35 cellular contexts compared by ENCODE assay signal in genomic region chr6:40753048-40753447, GRCh38.
DNase-seq lines count a peak whose midpoint lies in the region; ATAC-seq, FAIRE-seq and TF ChIP-seq lines count a peak whose summit lies in the region.
"Had no signal": no experiment of that assay in that cellular context is flagged by ENCODE, and none has a peak within 500 bp of the region (broad histone marks: within the 10 kb centered on the region; RNA-seq: fewer than 3 reads in every experiment).

No MANE protein-coding gene starts in this region.

- no peak overlapping the region for H3K18ac ChIP-seq in H1 (ENCODE audit: extremely low read depth, low read length)

- H3K4me2 ChIP-seq in HepG2 (ENCODE audit: low read depth, low read length) (no peak overlapping the region), K562 (ENCODE audit: insufficient read depth, low read length) (no peak overlapping the region), H1 (ENCODE audit: insufficient read depth in 1 of 2, low read depth in 2 of 2, low read length in 2 of 2) (no peak overlapping the region)
- H3K4me2 ChIP-seq: A549 had no signal

- H3K4me3 ChIP-seq in HepG2 (replicated peaks in 1 of 3; ENCODE audit: insufficient read depth in 1 of 3, low read depth in 2 of 3, low read length in 3 of 3), result no peak overlapping the region
- H3K4me3 ChIP-seq in right lobe of liver, result no peak overlapping the region
- no peak overlapping the region for H3K4me3 ChIP-seq in HEK293 (ENCODE audit: low read depth, low read length)
- no peak overlapping the region for H3K4me3 ChIP-seq in K562
- H3K4me3 ChIP-seq in H1 (ENCODE audit: extremely low read depth in 1 of 4, insufficient read depth in 2 of 4, low read depth in 3 of 4, low read length in 4 of 4), result no peak overlapping the region
- H3K4me3 ChIP-seq: A549; BLaER1; BLaER1 treated with 17β-estradiol and CSF1 and Interleukin-3, amounts not matched to agents 10 nM and 100 nM had no signal

- no peaks in the 10 kb centered on the region for H3K9me1 ChIP-seq in K562 (ENCODE audit: control insufficient read depth, insufficient read depth, low read length)

- no peak overlapping the region for H3K56ac ChIP-seq in H1 (replicated peaks; ENCODE audit: insufficient read length, low read depth, low read length)

- no peak for ATAC-seq in HepG2
- no peak for ATAC-seq in right lobe of liver
- no peak for ATAC-seq in K562
- ATAC-seq in HG03139 (IDR thresholded peaks at IDR 0.05; ENCODE audit: unreplicated experiment), result no peak
- ATAC-seq in GM21576 (IDR thresholded peaks at IDR 0.05; ENCODE audit: unreplicated experiment), result no peak
- ATAC-seq: A549; CD8-positive, alpha-beta T cell had no signal

- intact Hi-C loops in HepG2 (cut with micrococcal nuclease; ENCODE audit: unreplicated experiment) (no loop called here), right lobe of liver (cut with DNase I) (no loop called here), K562 (cut with micrococcal nuclease) (no loop called here)

- no peak overlapping the region for H2BK15ac ChIP-seq in H1 (ENCODE audit: low read length)

- no peak overlapping the region for H4K91ac ChIP-seq in H1 (replicated peaks; ENCODE audit: insufficient read length, low read length)

- no peak overlapping the region for H2BK5ac ChIP-seq in H1 (ENCODE audit: low read depth, low read length)

- no peak overlapping the region for H3K14ac ChIP-seq in H1 (ENCODE audit: insufficient read length)

- DNase-seq in HepG2 (ENCODE audit: low spot score), result no peak
- DNase-seq in right lobe of liver, result no peak
- no peak for DNase-seq in K562 (ENCODE audit: extremely low read depth in 1 of 4, low spot score in 3 of 4)
- no peak for DNase-seq in H1 (ENCODE audit: low read depth in 1 of 2, low spot score in 2 of 2)
- DNase-seq in kidney glomerular epithelial cell (lab: John Stamatoyannopoulos, UW), result no peak
- DNase-seq: 8988T; ACHN; AML-193; BE2C; C1 segment of cervical spinal cord; Caco-2; Calu3; CD4-positive, alpha-beta memory T cell; CD4-positive, alpha-beta T cell; CD4-positive, CD25-positive, alpha-beta regulatory T cell; CD8-positive, alpha-beta memory T cell; CD8-positive, alpha-beta T cell; COR-L47; DMS 273 treated with DMSO at 0.1 percent for 48 hours; DMS153; DMS53; DMS79; DMS79 treated with DMSO at 0.1 percent for 48 hours; DND-41; EL had no signal

- TF ChIP-seq RAD21 in HepG2 (CRISPR knock-in tag; IDR thresholded peaks at IDR 0.05) (no peak), K562 (CRISPR knock-in tag; conservative IDR thresholded peaks at IDR 0.05 in 1 of 2, IDR thresholded peaks at IDR 0.05 in 1 of 2) (no peak), H1 (IDR thresholded peaks at IDR 0.05 in 1 of 2, conservative IDR thresholded peaks at IDR 0.05 in 1 of 2; ENCODE audit: low read depth in 2 of 2, low read length in 2 of 2) (no peak)

- CTCF ChIA-PET in HepG2 (lab: Yijun Ruan, JAX; ENCODE audit: low intra/inter-chr PET ratio, low total read pairs) (no interaction called here), HEK293 (lab: Yijun Ruan, JAX) (interaction anchor here (1.1 kb wide), 1 partner anchor 24 kb away, joined by 4 read pairs; no protein-coding TSS in a partner anchor), K562 (lab: Yijun Ruan, JAX; ENCODE audit: low intra/inter-chr PET ratio) (no interaction called here), H1 (lab: Charles Lee; ENCODE audit: partially characterized antibody) (interaction anchor here (0.7 to 0.8 kb wide), 2 partner anchors 18 to 99 kb away, joined by 3 read pairs; no protein-coding TSS in a partner anchor)

- H2BK20ac ChIP-seq in H1 (ENCODE audit: low read length), result no peak overlapping the region

- H3K4me1 ChIP-seq in HepG2 (ENCODE audit: insufficient read depth, low read length) (no peaks in the 10 kb centered on the region), right lobe of liver (no peaks in the 10 kb centered on the region), HEK293 (ENCODE audit: control insufficient read depth, insufficient read depth, low read length) (no peaks in the 10 kb centered on the region), K562 (replicated peaks in 1 of 2; ENCODE audit: control insufficient read depth in 2 of 2, insufficient read depth in 2 of 2, low read length in 2 of 2) (no peaks in the 10 kb centered on the region; a peak in 1 of 5 replicates), H1 (replicated peaks in 1 of 4; ENCODE audit: control insufficient read depth in 3 of 4, insufficient read depth in 4 of 4, low read length in 3 of 4) (peaks cover 0 to 10% (median 7%) of the 10 kb centered on the region in 4 experiments; a peak in 6 of 7 replicates)
- H3K4me1 ChIP-seq: A549, Caco-2 had no signal

- H2BK12ac ChIP-seq in H1 (ENCODE audit: low read depth, low read length), result no peak overlapping the region

- in situ Hi-C loops in HepG2 (cut with HindIII; ENCODE audit: extremely low pct_ligation_motif_present, low pct_unique_long_range_greater_than_20kb) (no loop called here), K562 (cut with MboI) (no loop called here)

- H2AK5ac ChIP-seq in H1 (ENCODE audit: low read depth, low read length), result no peak overlapping the region

- TF ChIP-seq POLR2A in HepG2 (IDR thresholded peaks at IDR 0.05; ENCODE audit: insufficient read depth in 1 of 2, low read depth in 2 of 2, low read length in 2 of 2) (no peak), right lobe of liver (IDR thresholded peaks at IDR 0.05) (no peak), K562 (conservative IDR thresholded peaks at IDR 0.05) (no peak), H1 (IDR thresholded peaks at IDR 0.05; ENCODE audit: control extremely low read depth in 1 of 2, low read depth in 2 of 2, low read length in 2 of 2) (no peak)

- H4K20me1 ChIP-seq in HepG2 (ENCODE audit: insufficient read depth, low read length) (no peaks in the 10 kb centered on the region), K562 (replicated peaks; ENCODE audit: control insufficient read depth, insufficient read depth, low read length) (no peaks in the 10 kb centered on the region; the same call in 1 of the 2 replicates), H1 (replicated peaks in 1 of 2; ENCODE audit: control insufficient read depth in 1 of 2, insufficient read depth in 2 of 2, low read length in 2 of 2) (no peaks in the 10 kb centered on the region)
- H4K20me1 ChIP-seq: BLaER1; BLaER1 treated with 17β-estradiol and CSF1 and Interleukin-3, amounts not matched to agents 10 nM and 100 nM had no signal

- no peaks in the 10 kb centered on the region for H3K79me1 ChIP-seq in H1 (ENCODE audit: low read depth, low read length)

- peaks cover 6 to 51% of the 10 kb centered on the region in 2 experiments for H3K27me3 ChIP-seq in HepG2 (ENCODE audit: control insufficient read depth in 1 of 2, insufficient read depth in 2 of 2, low read length in 2 of 2)
- H3K27me3 ChIP-seq in right lobe of liver, result no peaks in the 10 kb centered on the region
- peaks cover 36 to 57% of the 10 kb centered on the region in 2 experiments for H3K27me3 ChIP-seq in K562 (ENCODE audit: control insufficient read depth in 2 of 2, insufficient read depth in 2 of 2, low read length in 2 of 2)
- H3K27me3 ChIP-seq in H1 (replicated peaks in 1 of 4; ENCODE audit: control insufficient read depth in 3 of 4, extremely low read depth in 1 of 4, insufficient read depth in 3 of 4, low read length in 3 of 4), result peaks cover 1 to 39% (median 24%) of the 10 kb centered on the region in 4 experiments; a peak in 6 of 7 replicates
- H3K27me3 ChIP-seq: BE2C; BLaER1; BLaER1 treated with 17β-estradiol and CSF1 and Interleukin-3, amounts not matched to agents 10 nM and 100 nM had no signal

- H2AFZ ChIP-seq in HepG2 (ENCODE audit: low read length), result no peak overlapping the region
- no peak overlapping the region for H2AFZ ChIP-seq in K562 (ENCODE audit: low read depth, low read length)
- no peak overlapping the region for H2AFZ ChIP-seq in H1 (ENCODE audit: low read length)

- H4K5ac ChIP-seq in H1 (ENCODE audit: insufficient read length, low read depth, low read length), result no peak overlapping the region

- H3K9ac ChIP-seq in HepG2 (ENCODE audit: insufficient read depth, low read depth, low read length) (no peak overlapping the region), K562 (ENCODE audit: insufficient read depth in 1 of 2, low read depth in 2 of 2, low read length in 2 of 2) (no peak overlapping the region), H1 (replicated peaks in 1 of 4; ENCODE audit: extremely low read depth in 1 of 4, low read depth in 3 of 4, low read length in 3 of 4) (no peak overlapping the region)
- H3K9ac ChIP-seq: BLaER1; BLaER1 treated with 17β-estradiol and CSF1 and Interleukin-3, amounts not matched to agents 10 nM and 100 nM had no signal

- H3K23ac ChIP-seq in H1 (ENCODE audit: insufficient read length), result no peak overlapping the region

- H3K9me3 ChIP-seq in HepG2 (ENCODE audit: low read length) (no peaks in the 10 kb centered on the region), right lobe of liver (no peaks in the 10 kb centered on the region), HEK293 (ENCODE audit: control insufficient read depth, insufficient read depth, low read depth, low read length) (no peaks in the 10 kb centered on the region), K562 (replicated peaks; ENCODE audit: control insufficient read depth, insufficient read depth, low read depth, low read length) (no peaks in the 10 kb centered on the region), H1 (ENCODE audit: insufficient read depth in 2 of 2, low read depth in 1 of 2, low read length in 1 of 2) (no peaks in the 10 kb centered on the region)
- H3K9me3 ChIP-seq: A549; BE2C; BLaER1; BLaER1 treated with 17β-estradiol and CSF1 and Interleukin-3, amounts not matched to agents 10 nM and 100 nM; Caco-2 had no signal

- no peak overlapping the region for H4K8ac ChIP-seq in H1 (ENCODE audit: extremely low read depth, insufficient read depth, low read length)

- BruUV-seq in HepG2 (replicated peaks; lab: Mats Ljungman, UMichigan) (no TSS peak), K562 (replicated peaks; lab: Mats Ljungman, UMichigan) (no TSS peak)

- TF ChIP-seq CTCF in HepG2 (CRISPR knock-in tag; IDR thresholded peaks at IDR 0.05) (no peak), right lobe of liver (IDR thresholded peaks at IDR 0.05) (no peak), HEK293 (tag by site-specific recombination; IDR thresholded peaks at IDR 0.05) (no peak), K562 (IDR thresholded peaks at IDR 0.05 in 2 of 3, conservative IDR thresholded peaks at IDR 0.05 in 1 of 3; ENCODE audit: insufficient read depth in 2 of 3, low read depth in 1 of 3, low read length in 3 of 3) (no peak), H1 (IDR thresholded peaks at IDR 0.05; ENCODE audit: control extremely low read depth in 1 of 3, insufficient read depth in 1 of 3, low read depth in 1 of 3, low read length in 3 of 3) (no peak)

- TF ChIP-seq EP300 in HepG2 (IDR thresholded peaks at IDR 0.05; ENCODE audit: low read depth in 2 of 2, low read length in 2 of 2) (no peak), HepG2 (CRISPR knock-in tag; IDR thresholded peaks at IDR 0.05; ENCODE audit: borderline replicate concordance) (no peak), K562 (IDR thresholded peaks at IDR 0.05; ENCODE audit: low read length) (no peak), H1 (IDR thresholded peaks at IDR 0.05; ENCODE audit: borderline replicate concordance in 1 of 2, low read depth in 2 of 2, low read length in 2 of 2) (no peak)

- no peak overlapping the region for H2BK120ac ChIP-seq in H1 (replicated peaks; ENCODE audit: low read depth, low read length)

- no peak for FAIRE-seq in HepG2 (lab: Jason Lieb, UNC)
- FAIRE-seq in K562 (lab: Jason Lieb, UNC), result no peak
- FAIRE-seq in H1 (lab: Jason Lieb, UNC), result no peak
- FAIRE-seq: A204.1, A549, D721Med had no signal

- no peak overlapping the region for H3K4ac ChIP-seq in H1 (replicated peaks; ENCODE audit: insufficient read length, low read depth, low read length)

- POLR2A ChIA-PET in HepG2 (lab: Yijun Ruan, JAX), result no interaction called here
- POLR2A ChIA-PET in HEK293 (lab: Yijun Ruan, JAX), result no interaction called here
- POLR2A ChIA-PET in K562 (lab: Yijun Ruan, JAX), result no interaction called here
- POLR2A ChIA-PET in H1 (lab: Charles Lee; ENCODE audit: partially characterized antibody), result no interaction called here

- 33% methylated on average over 3 of the region's 3 CpGs for WGBS in HepG2 (ENCODE audit: low lambda C conversion rate)
- 83% methylated on average over 2 of the region's 3 CpGs for WGBS in right lobe of liver (ENCODE audit: insufficient coverage, low coverage, low lambda C conversion rate, missing lambda C conversion rate)
- WGBS in K562 (ENCODE audit: insufficient coverage, low coverage, missing lambda C conversion rate), result 0% methylated on average over 3 of the region's 3 CpGs
- WGBS in H1 (ENCODE audit: extremely low coverage in 1 of 2, insufficient coverage in 1 of 2, insufficient read length in 1 of 2, insufficient replicate concordance in 2 of 2, low coverage in 1 of 2, low lambda C conversion rate in 2 of 2, missing lambda C conversion rate in 1 of 2), 2 experiments, result 98% methylated on average over 3 of the region's 3 CpGs; no CpG with 5 or more reads in 1 of the 2 experiments

- H3K27ac ChIP-seq in HepG2 (ENCODE audit: extremely low read length, insufficient read depth, low read length) (no peak overlapping the region), right lobe of liver (no peak overlapping the region), HEK293 (ENCODE audit: extremely low read depth, low read depth, low read length) (no peak overlapping the region), K562 (ENCODE audit: extremely low read depth, low read depth, low read length) (no peak overlapping the region), H1 (ENCODE audit: low read depth, low read length) (no peak overlapping the region)
- H3K27ac ChIP-seq: 22Rv1; A549; BLaER1; BLaER1 treated with 17β-estradiol and CSF1 and Interleukin-3, amounts not matched to agents 10 nM and 100 nM; C4-2B had no signal

- H3K79me2 ChIP-seq in HepG2 (ENCODE audit: insufficient read depth, low read length) (no peaks in the 10 kb centered on the region), K562 (ENCODE audit: control insufficient read depth, insufficient read depth, low read length) (no peaks in the 10 kb centered on the region), H1 (ENCODE audit: control insufficient read depth in 1 of 2, insufficient read depth in 2 of 2, low read length in 2 of 2) (no peaks in the 10 kb centered on the region)

- H3K23me2 ChIP-seq in H1 (ENCODE audit: low read depth, low read length), result peaks cover 5% of the 10 kb centered on the region; the same call in 1 of the 2 replicates

- H3K36me3 ChIP-seq in HepG2 (replicated peaks in 1 of 2; ENCODE audit: control insufficient read depth in 1 of 2, insufficient read depth in 2 of 2, low read length in 2 of 2) (no peaks in the 10 kb centered on the region), right lobe of liver (no peaks in the 10 kb centered on the region), HEK293 (ENCODE audit: control insufficient read depth in 2 of 2, insufficient read depth in 1 of 2, low read length in 2 of 2) (no peaks in the 10 kb centered on the region), K562 (ENCODE audit: control insufficient read depth, insufficient read depth, low read length) (no peaks in the 10 kb centered on the region), H1 (ENCODE audit: control insufficient read depth in 2 of 4, insufficient read depth in 4 of 4, low read length in 3 of 4) (no peaks in the 10 kb centered on the region)
- H3K36me3 ChIP-seq: BE2C; BLaER1; BLaER1 treated with 17β-estradiol and CSF1 and Interleukin-3, amounts not matched to agents 10 nM and 100 nM had no signal

Comparison
In these comparisons a context has a peak if more than half of its experiments do, and no peak if none do; other contexts are left out.
1. CTCF ChIA-PET loops: an anchor here in HEK293 (1.1 kb wide) and H1 (0.7 to 0.8 kb wide); none called in HepG2 and K562.